In genomic region chr5:179378441-179379271, GRCh38 we compare ENCODE assay signal across 13 cellular contexts. TPM values are rescaled to one million over a fixed set of nuclear protein-coding genes. Genes with fewer than 3 reads are reported as not detected.
DNase-seq lines count a peak whose midpoint lies in the region; ATAC-seq and TF ChIP-seq lines count a peak whose summit lies in the region.
"Had no signal": no experiment of that assay in that cellular context is flagged by ENCODE, and none has a peak within 500 bp of the region (broad histone marks: within the 10 kb centered on the region; RNA-seq: fewer than 3 reads in every experiment).

No MANE protein-coding gene starts in this region.

- ATAC-seq in left lobe of liver = peak; percentile 27
- peak; percentile 14 for ATAC-seq in stimulated activated effector memory CD8-positive, alpha-beta T cell treated with anti-CD3 and anti-CD28 coated beads, Interleukin-12 subunit alpha, Interleukin-12 subunit beta, amount 100 ng/mL, for 72 hours
- no peak for ATAC-seq in HG03469 (IDR thresholded peaks at IDR 0.05; ENCODE audit: unreplicated experiment)
- ATAC-seq: activated T-cell treated with anti-CD3 and anti-CD28 coated beads, Interleukin-2, amount 50 U/mL, for 4 hours; psoas muscle had no signal

- H3K27ac ChIP-seq in GM23248 = no peak overlapping the region
- peak overlapping the region; percentile 84 for H3K27ac ChIP-seq in brain microvascular endothelial cell
- no peak overlapping the region for H3K27ac ChIP-seq in tibial artery
- H3K27ac ChIP-seq: psoas muscle, SJCRH30 had no signal

- H3K27me3 ChIP-seq in GM23248 (replicated peaks; ENCODE audit: insufficient read depth) = no peaks in the 10 kb centered on the region
- H3K27me3 ChIP-seq in brain microvascular endothelial cell (replicated peaks) = no peaks in the 10 kb centered on the region
- H3K27me3 ChIP-seq in tibial artery = no peaks in the 10 kb centered on the region

- no peaks in the 10 kb centered on the region for H3K4me1 Mint-ChIP-seq in stimulated activated effector memory CD8-positive, alpha-beta T cell treated with anti-CD3 and anti-CD28 coated beads, Interleukin-12 subunit alpha, Interleukin-12 subunit beta, amount 100 ng/mL, for 72 hours

- no peaks in the 10 kb centered on the region for H3K36me3 ChIP-seq in GM23248 (ENCODE audit: low read depth)
- no peaks in the 10 kb centered on the region for H3K36me3 ChIP-seq in brain microvascular endothelial cell (replicated peaks)
- no peaks in the 10 kb centered on the region for H3K36me3 ChIP-seq in tibial artery
- H3K36me3 ChIP-seq: SJCRH30 had no signal

- H3K9me3 ChIP-seq in GM23248 (ENCODE audit: low read depth) (no peaks in the 10 kb centered on the region), tibial artery (no peaks in the 10 kb centered on the region)
- H3K9me3 ChIP-seq: psoas muscle, SJCRH30 had no signal

- no peaks in the 10 kb centered on the region for H3K9me3 Mint-ChIP-seq in stimulated activated effector memory CD8-positive, alpha-beta T cell treated with anti-CD3 and anti-CD28 coated beads, Interleukin-12 subunit alpha, Interleukin-12 subunit beta, amount 100 ng/mL, for 72 hours
- H3K9me3 Mint-ChIP-seq: activated T-cell treated with anti-CD3 and anti-CD28 coated beads, Interleukin-2, amount 50 U/mL, for 4 hours had no signal

- intact Hi-C loops in tibial artery (cut with DNase I; ENCODE audit: low total_unique reads) = no loop called here

- whole genome bisulfite sequencing in GM23248 (ENCODE audit: low coverage in 1 of 2, low lambda C conversion rate in 2 of 2, missing lambda C conversion rate in 2 of 2), 2 experiments = 63 to 71% methylated on average over 15 to 16 of the region's 16 CpGs

- H4K20me1 ChIP-seq in GM23248 (ENCODE audit: insufficient read depth) = no peaks in the 10 kb centered on the region

- H3K4me3 Mint-ChIP-seq in stimulated activated effector memory CD8-positive, alpha-beta T cell treated with anti-CD3 and anti-CD28 coated beads, Interleukin-12 subunit alpha, Interleukin-12 subunit beta, amount 100 ng/mL, for 72 hours = no peak overlapping the region
- H3K4me3 Mint-ChIP-seq: activated T-cell treated with anti-CD3 and anti-CD28 coated beads, Interleukin-2, amount 50 U/mL, for 4 hours had no signal

- no peak overlapping the region for H3K4me2 ChIP-seq in GM23248 (ENCODE audit: unreplicated experiment)

- H2AFZ ChIP-seq in GM23248 = no peak overlapping the region

- H3K9me2 ChIP-seq in GM23248 (ENCODE audit: insufficient read depth) = no peaks in the 10 kb centered on the region

- H3K4me1 ChIP-seq in GM23248 (ENCODE audit: insufficient read depth) (no peaks in the 10 kb centered on the region), tibial artery (no peaks in the 10 kb centered on the region)
- H3K4me1 ChIP-seq: psoas muscle, SJCRH30 had no signal

- no peak for TF ChIP-seq CTCF in brain microvascular endothelial cell (IDR thresholded peaks at IDR 0.05; ENCODE audit: low read depth, low read length, missing control alignments)
- TF ChIP-seq CTCF in tibial artery (IDR thresholded peaks at IDR 0.05) = no peak

- no peak overlapping the region for H3K27ac Mint-ChIP-seq in stimulated activated effector memory CD8-positive, alpha-beta T cell treated with anti-CD3 and anti-CD28 coated beads, Interleukin-12 subunit alpha, Interleukin-12 subunit beta, amount 100 ng/mL, for 72 hours

- in situ Hi-C loops in GM23248 (cut with MboI) = no loop called here
- in situ Hi-C loops in brain microvascular endothelial cell (cut with HindIII; ENCODE audit: low pct_ligation_motif_present, low sequenced_read_pairs) = no loop called here

- no peaks in the 10 kb centered on the region for H3K36me3 Mint-ChIP-seq in stimulated activated effector memory CD8-positive, alpha-beta T cell treated with anti-CD3 and anti-CD28 coated beads, Interleukin-12 subunit alpha, Interleukin-12 subunit beta, amount 100 ng/mL, for 72 hours

- no peaks in the 10 kb centered on the region for H3K79me2 ChIP-seq in GM23248 (ENCODE audit: insufficient read depth)

- H3K4me3 ChIP-seq in GM23248 (no peak overlapping the region), brain microvascular endothelial cell (ENCODE audit: low read depth, low read length) (no peak overlapping the region), tibial artery (no peak overlapping the region)
- H3K4me3 ChIP-seq: psoas muscle, SJCRH30 had no signal

- H3K9ac ChIP-seq in GM23248 = no peak overlapping the region

- no peaks in the 10 kb centered on the region for H3F3A ChIP-seq in GM23248 (ENCODE audit: insufficient read depth)

- DNase-seq in GM23248 (peak; percentile 42), brain microvascular endothelial cell (peak; percentile 79), left lobe of liver (ENCODE audit: low spot score) (no peak), NCI-H345 treated with DMSO at 0.1 percent for 48 hours (lab: John Stamatoyannopoulos, UW; ENCODE audit: unreplicated experiment) (no peak), SKM-1 (lab: John Stamatoyannopoulos, UW; ENCODE audit: unreplicated experiment) (no peak), tibial artery (no peak)
- DNase-seq in stimulated activated effector memory CD8-positive, alpha-beta T cell treated with anti-CD3 and anti-CD28 coated beads, Interleukin-12 subunit alpha, Interleukin-12 subunit beta, amount 100 ng/mL, for 72 hours (ENCODE audit: low spot score in 2 of 2) = no peak
- DNase-seq: activated CD4-positive, CD25-positive, alpha-beta regulatory T cell; activated T-cell treated with anti-CD3 and anti-CD28 coated beads, Interleukin-2, amount 50 U/mL, for 4 hours; NCI-H1436 treated with DMSO at 0.1 percent for 48 hours; psoas muscle; SJCRH30 had no signal

RNA-seq across cellular contexts. Expression of gene ADAMTS2, which starts 33.4 kb away (rescaled TPM):
- 132 and 141 TPM in 2 replicates for total RNA-seq in GM23248 (2014; rRNA removed; shearing (Covaris generic))
- 61.3 and 62.0 TPM in 2 replicates for polyA plus RNA-seq in GM23248 (2016; fragmentation: Nextera tagmentation; extraction: Ambion mirVana)
- total RNA-seq in left lobe of liver = 11.9 TPM
- total RNA-seq: SJCRH30 had no signal

Comparison
In these comparisons a context has a peak if more than half of its experiments do, and no peak if none do; other contexts are left out.
1. DNase-seq: peak in GM23248 (single experiment) and brain microvascular endothelial cell (single experiment); none in left lobe of liver (single experiment), stimulated activated effector memory CD8-positive, alpha-beta T cell treated with anti-CD3 and anti-CD28 coated beads, Interleukin-12 subunit alpha, Interleukin-12 subunit beta, amount 100 ng/mL, for 72 hours (0 of 2), NCI-H345 treated with DMSO at 0.1 percent for 48 hours (single experiment), SKM-1 (single experiment) and tibial artery (0 of 2).
2. RNA of gene ADAMTS2, which starts 33.4 kb away (total RNA-seq): 132 to 141 TPM in GM23248; 11.9 TPM in left lobe of liver (single experiment); every median in the first group is over 10 times any median in the second.